In genomic region chr1:108962681-108963051, GRCh38 we compare ENCODE assay signal across 1 cellular context.
TF ChIP-seq lines count a peak whose summit lies in the region.

No MANE protein-coding gene starts in this region.

TF ChIP-seq in GM23338, 12 proteins besides CTCF, POLR2A, EP300 and RAD21 (continued from another document):
- TF ChIP-seq, protein P1, sequence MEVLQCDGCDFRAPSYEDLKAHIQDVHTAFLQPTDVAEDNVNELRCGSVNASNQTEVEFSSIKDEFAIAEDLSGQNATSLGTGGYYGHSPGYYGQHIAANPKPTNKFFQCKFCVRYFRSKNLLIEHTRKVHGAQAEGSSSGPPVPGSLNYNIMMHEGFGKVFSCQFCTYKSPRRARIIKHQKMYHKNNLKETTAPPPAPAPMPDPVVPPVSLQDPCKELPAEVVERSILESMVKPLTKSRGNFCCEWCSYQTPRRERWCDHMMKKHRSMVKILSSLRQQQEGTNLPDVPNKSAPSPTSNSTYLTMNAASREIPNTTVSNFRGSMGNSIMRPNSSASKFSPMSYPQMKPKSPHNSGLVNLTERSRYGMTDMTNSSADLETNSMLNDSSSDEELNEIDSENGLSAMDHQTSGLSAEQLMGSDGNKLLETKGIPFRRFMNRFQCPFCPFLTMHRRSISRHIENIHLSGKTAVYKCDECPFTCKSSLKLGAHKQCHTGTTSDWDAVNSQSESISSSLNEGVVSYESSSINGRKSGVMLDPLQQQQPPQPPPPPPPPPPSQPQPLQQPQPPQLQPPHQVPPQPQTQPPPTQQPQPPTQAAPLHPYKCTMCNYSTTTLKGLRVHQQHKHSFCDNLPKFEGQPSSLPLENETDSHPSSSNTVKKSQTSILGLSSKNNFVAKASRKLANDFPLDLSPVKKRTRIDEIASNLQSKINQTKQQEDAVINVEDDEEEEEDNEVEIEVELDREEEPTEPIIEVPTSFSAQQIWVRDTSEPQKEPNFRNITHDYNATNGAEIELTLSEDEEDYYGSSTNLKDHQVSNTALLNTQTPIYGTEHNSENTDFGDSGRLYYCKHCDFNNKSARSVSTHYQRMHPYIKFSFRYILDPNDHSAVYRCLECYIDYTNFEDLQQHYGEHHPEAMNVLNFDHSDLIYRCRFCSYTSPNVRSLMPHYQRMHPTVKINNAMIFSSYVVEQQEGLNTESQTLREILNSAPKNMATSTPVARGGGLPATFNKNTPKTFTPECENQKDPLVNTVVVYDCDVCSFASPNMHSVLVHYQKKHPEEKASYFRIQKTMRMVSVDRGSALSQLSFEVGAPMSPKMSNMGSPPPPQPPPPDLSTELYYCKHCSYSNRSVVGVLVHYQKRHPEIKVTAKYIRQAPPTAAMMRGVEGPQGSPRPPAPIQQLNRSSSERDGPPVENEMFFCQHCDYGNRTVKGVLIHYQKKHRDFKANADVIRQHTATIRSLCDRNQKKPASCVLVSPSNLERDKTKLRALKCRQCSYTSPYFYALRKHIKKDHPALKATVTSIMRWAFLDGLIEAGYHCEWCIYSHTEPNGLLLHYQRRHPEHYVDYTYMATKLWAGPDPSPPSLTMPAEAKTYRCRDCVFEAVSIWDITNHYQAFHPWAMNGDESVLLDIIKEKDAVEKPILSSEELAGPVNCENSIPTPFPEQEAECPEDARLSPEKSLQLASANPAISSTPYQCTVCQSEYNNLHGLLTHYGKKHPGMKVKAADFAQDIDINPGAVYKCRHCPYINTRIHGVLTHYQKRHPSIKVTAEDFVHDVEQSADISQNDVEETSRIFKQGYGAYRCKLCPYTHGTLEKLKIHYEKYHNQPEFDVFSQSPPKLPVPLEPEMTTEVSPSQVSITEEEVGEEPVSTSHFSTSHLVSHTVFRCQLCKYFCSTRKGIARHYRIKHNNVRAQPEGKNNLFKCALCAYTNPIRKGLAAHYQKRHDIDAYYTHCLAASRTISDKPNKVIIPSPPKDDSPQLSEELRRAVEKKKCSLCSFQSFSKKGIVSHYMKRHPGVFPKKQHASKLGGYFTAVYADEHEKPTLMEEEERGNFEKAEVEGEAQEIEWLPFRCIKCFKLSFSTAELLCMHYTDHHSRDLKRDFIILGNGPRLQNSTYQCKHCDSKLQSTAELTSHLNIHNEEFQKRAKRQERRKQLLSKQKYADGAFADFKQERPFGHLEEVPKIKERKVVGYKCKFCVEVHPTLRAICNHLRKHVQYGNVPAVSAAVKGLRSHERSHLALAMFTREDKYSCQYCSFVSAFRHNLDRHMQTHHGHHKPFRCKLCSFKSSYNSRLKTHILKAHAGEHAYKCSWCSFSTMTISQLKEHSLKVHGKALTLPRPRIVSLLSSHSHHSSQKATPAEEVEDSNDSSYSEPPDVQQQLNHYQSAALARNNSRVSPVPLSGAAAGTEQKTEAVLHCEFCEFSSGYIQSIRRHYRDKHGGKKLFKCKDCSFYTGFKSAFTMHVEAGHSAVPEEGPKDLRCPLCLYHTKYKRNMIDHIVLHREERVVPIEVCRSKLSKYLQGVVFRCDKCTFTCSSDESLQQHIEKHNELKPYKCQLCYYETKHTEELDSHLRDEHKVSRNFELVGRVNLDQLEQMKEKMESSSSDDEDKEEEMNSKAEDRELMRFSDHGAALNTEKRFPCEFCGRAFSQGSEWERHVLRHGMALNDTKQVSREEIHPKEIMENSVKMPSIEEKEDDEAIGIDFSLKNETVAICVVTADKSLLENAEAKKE (CRISPR knock-in tag; IDR thresholded peaks at IDR 0.05), result no peak
TF ChIP-seq in GM23338: peak in this region for 0.
